Comparison of ENCODE assay signal across 8 cellular contexts in genomic region chr6:104525677-104526322, GRCh38.
A peak's percentile ranks its signal among the peaks of the same experiment; 100 is the strongest.
DNase-seq lines count a peak whose midpoint lies in the region; ATAC-seq and TF ChIP-seq lines count a peak whose summit lies in the region.

No MANE protein-coding gene starts in this region.

- H3K4me1 ChIP-seq in colonic mucosa (no peaks in the 10 kb centered on the region), right lobe of liver (no peaks in the 10 kb centered on the region)

- TF ChIP-seq CTCF in colonic mucosa (IDR thresholded peaks at IDR 0.05) = peak; percentile 86
- TF ChIP-seq CTCF in right lobe of liver (IDR thresholded peaks at IDR 0.05) = peak; percentile 75 to 94 (median 85)

- 21% methylated on average over 15 of the region's 15 CpGs for WGBS in right lobe of liver (ENCODE audit: insufficient coverage, low coverage, low lambda C conversion rate, missing lambda C conversion rate)

- intact Hi-C loops in colonic mucosa (cut with DNase I) (loop anchor here (5.0 kb wide), 1 partner anchor 247 kb away; no protein-coding TSS in a partner anchor), right lobe of liver (cut with DNase I) (no loop called here)

- DNase-seq in AML-193 (lab: John Stamatoyannopoulos, UW) = peak; percentile 76 to 83
- DNase-seq in NCI-H510A treated with DMSO at 0.1 percent for 48 hours (lab: John Stamatoyannopoulos, UW) = peak; percentile 70
- DNase-seq in activated CD4-positive, alpha-beta T cell treated with anti-CD3 and anti-CD28 coated beads for 48 hours = peak; percentile 77
- peak; percentile 69 for DNase-seq in colonic mucosa
- peak; percentile 60 to 68 (median 67) for DNase-seq in right lobe of liver
- peak; percentile 6 to 47 (median 9) for DNase-seq in stimulated activated CD4-positive, alpha-beta T cell treated with anti-CD3 and anti-CD28 coated beads, TNF-alpha, amount 100 ng/mL, for 1 hour (ENCODE audit: low read depth in 3 of 3, low spot score in 1 of 3)

- H3K36me3 ChIP-seq in colonic mucosa = no peaks in the 10 kb centered on the region
- no peaks in the 10 kb centered on the region for H3K36me3 ChIP-seq in right lobe of liver

- ATAC-seq in GM19023 (IDR thresholded peaks at IDR 0.05; ENCODE audit: unreplicated experiment) (peak; percentile 100), HG03175 (IDR thresholded peaks at IDR 0.05; ENCODE audit: unreplicated experiment) (peak; percentile 97), right lobe of liver (peak; percentile 95 to 97 (median 97))

- H3K27me3 ChIP-seq in colonic mucosa (no peaks in the 10 kb centered on the region), right lobe of liver (peaks cover 0 to 11% of the 10 kb centered on the region in 2 donors)

- H3K27ac ChIP-seq in colonic mucosa (no peak overlapping the region), right lobe of liver (no peak overlapping the region)

- no peak for TF ChIP-seq POLR2A in right lobe of liver (IDR thresholded peaks at IDR 0.05)

- H3K4me3 ChIP-seq in colonic mucosa (no peak overlapping the region), right lobe of liver (no peak overlapping the region)

- H3K9me3 ChIP-seq in colonic mucosa (no peaks in the 10 kb centered on the region), right lobe of liver (no peaks in the 10 kb centered on the region)

- no peak overlapping the region for H3K9ac ChIP-seq in colonic mucosa (ENCODE audit: low read depth in 2 of 2, low read length in 2 of 2)

Comparison
In these comparisons a context has a peak if more than half of its experiments do, and no peak if none do; other contexts are left out.
1. DNase-seq: peak in every context shown above with its lines; median percentile 80 in AML-193; 77 in activated CD4-positive, alpha-beta T cell treated with anti-CD3 and anti-CD28 coated beads for 48 hours; 70 in NCI-H510A treated with DMSO at 0.1 percent for 48 hours; 69 in colonic mucosa; 67 in right lobe of liver; 9 in stimulated activated CD4-positive, alpha-beta T cell treated with anti-CD3 and anti-CD28 coated beads, TNF-alpha, amount 100 ng/mL, for 1 hour.